In the genomic region with DNA sequence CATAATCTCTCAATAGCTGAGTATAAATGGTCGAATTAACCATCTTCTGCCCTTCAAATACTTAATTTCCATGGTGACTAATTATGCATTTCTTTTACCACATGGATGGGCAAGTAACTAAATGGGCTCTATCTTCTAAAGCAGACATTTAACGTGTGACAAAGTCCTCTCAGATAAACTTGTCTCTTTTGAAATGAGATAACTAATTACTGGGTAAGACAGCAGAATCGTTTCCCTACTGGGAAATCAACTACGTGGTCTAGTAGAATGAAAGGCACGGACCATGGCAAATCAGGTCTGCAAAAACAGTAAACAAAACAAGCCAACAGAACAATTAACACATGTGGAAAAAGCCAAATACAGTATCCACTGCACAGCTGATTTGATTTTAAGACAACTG, we compare ENCODE assay signal across 25 cellular contexts.
A peak's percentile ranks its signal among the peaks of the same experiment; 100 is the strongest.
DNase-seq lines count a peak whose midpoint lies in the region; ATAC-seq and TF ChIP-seq lines count a peak whose summit lies in the region.
"Had no signal": no experiment of that assay in that cellular context is flagged by ENCODE, and none has a peak within 500 bp of the region (broad histone marks: within the 10 kb centered on the region; RNA-seq: fewer than 3 reads in every experiment).

No MANE protein-coding gene starts in this region.

- 70% methylated on average over 5 of the region's 5 CpGs for WGBS in mesenchymal stem cell
- 73 to 83% (median 80%) methylated on average over 5 of the region's 5 CpGs for WGBS in spleen, 5 donors

- H3K27me3 Mint-ChIP-seq in CD4-positive, alpha-beta T cell: no peaks in the 10 kb centered on the region
- H3K27me3 Mint-ChIP-seq in activated naive CD8-positive, alpha-beta T cell: no peaks in the 10 kb centered on the region

- H3K4me3 ChIP-seq in A673 (ENCODE audit: low read depth, low read length, poor library complexity, severe bottlenecking) (peak overlapping the region; percentile 11), mesenchymal stem cell (ENCODE audit: insufficient read depth in 1 of 2, low read depth in 1 of 2, low read length in 2 of 2) (no peak overlapping the region), spleen (no peak overlapping the region)
- H3K4me3 ChIP-seq: adrenal gland, colonic mucosa, HAP-1, skin epidermis, tibial artery had no signal

- no peak for ATAC-seq in CD4-positive, alpha-beta T cell (ENCODE audit: poor library complexity)
- ATAC-seq in GM18511 (IDR thresholded peaks at IDR 0.05; ENCODE audit: unreplicated experiment): no peak
- ATAC-seq: left lobe of liver had no signal

- no peak overlapping the region for H2AK5ac ChIP-seq in mesenchymal stem cell (ENCODE audit: low read length, severe bottlenecking)

- peaks cover 3% of the 10 kb centered on the region for H3K27me3 ChIP-seq in A673 (replicated peaks; ENCODE audit: insufficient read depth, low read depth, low read length, poor library complexity)
- H3K27me3 ChIP-seq in CD4-positive, alpha-beta T cell (ENCODE audit: control insufficient read depth, insufficient read depth, low read length): no peaks in the 10 kb centered on the region
- peaks cover 0 to 12% of the 10 kb centered on the region in 2 experiments for H3K27me3 ChIP-seq in mesenchymal stem cell (ENCODE audit: control insufficient read depth in 1 of 2, insufficient read depth in 1 of 2, low read length in 2 of 2)
- no peaks in the 10 kb centered on the region for H3K27me3 ChIP-seq in spleen (replicated peaks in 1 of 7)
- H3K27me3 ChIP-seq: adrenal gland, colonic mucosa, tibial artery had no signal

- intact Hi-C loops in A673 (cut with micrococcal nuclease; ENCODE audit: unreplicated experiment): loop anchor here (5.0 kb wide), 1 partner anchor 182 kb away; no protein-coding TSS in a partner anchor
- intact Hi-C loops in CD4-positive, alpha-beta T cell (cut with DNase I, micrococcal nuclease): loop anchor here in 1 of 2 experiments (5.0 kb wide), 1 partner anchor 33 kb away; no protein-coding TSS in a partner anchor
- intact Hi-C loops in posterior vena cava (cut with DNase I): no loop called here
- intact Hi-C loops in spleen (cut with DNase I; ENCODE audit: low total_unique reads): no loop called here

- H3K36me3 ChIP-seq in A673 (ENCODE audit: insufficient read depth, low read length, poor library complexity, severe bottlenecking) (no peaks in the 10 kb centered on the region), mesenchymal stem cell (ENCODE audit: control insufficient read depth in 1 of 2, insufficient read depth in 2 of 2, low read depth in 1 of 2, low read length in 2 of 2) (no peaks in the 10 kb centered on the region), spleen (no peaks in the 10 kb centered on the region)
- H3K36me3 ChIP-seq: adrenal gland, colonic mucosa, HAP-1, tibial artery had no signal

- H2BK5ac ChIP-seq in mesenchymal stem cell (ENCODE audit: low read depth, low read length, poor library complexity, severe bottlenecking): peak overlapping the region; percentile 9

- H3K27ac Mint-ChIP-seq in CD4-positive, alpha-beta T cell: peak overlapping the region; percentile 84
- H3K27ac Mint-ChIP-seq in activated naive CD8-positive, alpha-beta T cell: peak overlapping the region; percentile 97
- H3K27ac Mint-ChIP-seq: activated T-helper 1 cell treated with anti-CD3 and anti-CD28 coated beads, Interleukin-12 subunit alpha, Interleukin-12 subunit beta, Interleukin-2, Interleukin-4 antibody, amounts not matched to agents 30 ng/mL and 10 ng/mL and 1 ng/mL, durations not matched to agents 14 hours and 24 hours and 36 hours; IgD-negative memory B cell had no signal

- H3K18ac ChIP-seq in mesenchymal stem cell (ENCODE audit: low read depth in 1 of 2, low read length in 2 of 2): no peak overlapping the region

- no peak overlapping the region for H3K4me3 Mint-ChIP-seq in CD4-positive, alpha-beta T cell
- H3K4me3 Mint-ChIP-seq in activated naive CD8-positive, alpha-beta T cell: peak overlapping the region; percentile 28
- H3K4me3 Mint-ChIP-seq: activated T-helper 1 cell treated with anti-CD3 and anti-CD28 coated beads, Interleukin-12 subunit alpha, Interleukin-12 subunit beta, Interleukin-2, Interleukin-4 antibody, amounts not matched to agents 30 ng/mL and 10 ng/mL and 1 ng/mL, durations not matched to agents 14 hours and 24 hours and 36 hours; WTC11 had no signal

- peaks cover 5% of the 10 kb centered on the region for H3K36me3 Mint-ChIP-seq in CD4-positive, alpha-beta T cell (ENCODE audit: low read depth)
- H3K36me3 Mint-ChIP-seq in activated naive CD8-positive, alpha-beta T cell: peaks cover 8% of the 10 kb centered on the region
- H3K36me3 Mint-ChIP-seq: WTC11 had no signal

- no peak overlapping the region for H3K9ac ChIP-seq in mesenchymal stem cell (ENCODE audit: low read length)
- H3K9ac ChIP-seq: SK-N-SH had no signal

- H2AFZ ChIP-seq in mesenchymal stem cell (ENCODE audit: low read depth, low read length): no peak overlapping the region

- CTCF ChIA-PET in A673 (lab: Charles Lee): no interaction called here
- CTCF ChIA-PET in CD4-positive, alpha-beta T cell (lab: Charles Lee): interaction anchor here (1.3 kb wide), 1 partner anchor 40 kb away, joined by 3 read pairs; no protein-coding TSS in a partner anchor

- H2BK120ac ChIP-seq in mesenchymal stem cell (ENCODE audit: low read depth, low read length): no peak overlapping the region

- TF ChIP-seq POLR2A in spleen (IDR thresholded peaks at IDR 0.05): no peak

- BruUV-seq in A673 (replicated peaks; lab: Mats Ljungman, UMichigan): no TSS peak

- H3K4ac ChIP-seq in mesenchymal stem cell (ENCODE audit: low read depth in 1 of 2, low read length in 2 of 2): no peak overlapping the region

- H3K4me2 ChIP-seq in mesenchymal stem cell (ENCODE audit: low read length, poor library complexity, severe bottlenecking): no peak overlapping the region
- H3K4me2 ChIP-seq: SK-N-SH had no signal

- H3K4me1 ChIP-seq in A673 (ENCODE audit: insufficient read depth, low read length, poor library complexity, severe bottlenecking): peaks cover 25% of the 10 kb centered on the region
- no peaks in the 10 kb centered on the region for H3K4me1 ChIP-seq in mesenchymal stem cell (ENCODE audit: control insufficient read depth, insufficient read depth, low read depth, low read length)
- peaks cover 4 to 81% (median 11%) of the 10 kb centered on the region in 6 donors for H3K4me1 ChIP-seq in spleen
- H3K4me1 ChIP-seq: colonic mucosa, HAP-1 had no signal

- H3K14ac ChIP-seq in mesenchymal stem cell (ENCODE audit: low read length in 2 of 2): no peak overlapping the region

- H3K79me1 ChIP-seq in mesenchymal stem cell (replicated peaks; ENCODE audit: low read length, poor library complexity, severe bottlenecking): no peaks in the 10 kb centered on the region

- H3K27ac ChIP-seq in A673 (ENCODE audit: low read depth, low read length, poor library complexity, severe bottlenecking) (peak overlapping the region; percentile 76), mesenchymal stem cell (ENCODE audit: low read length, poor library complexity, severe bottlenecking) (no peak overlapping the region), spleen (no peak overlapping the region)
- H3K27ac ChIP-seq in CD4-positive, alpha-beta T cell (ENCODE audit: low read depth, low read length): no peak overlapping the region
- H3K27ac ChIP-seq: adrenal gland, colonic mucosa, RWPE1, skin epidermis had no signal

- H3K9me3 Mint-ChIP-seq in CD4-positive, alpha-beta T cell: no peaks in the 10 kb centered on the region
- H3K9me3 Mint-ChIP-seq in activated naive CD8-positive, alpha-beta T cell (ENCODE audit: low read depth): no peaks in the 10 kb centered on the region
- H3K9me3 Mint-ChIP-seq: activated T-helper 1 cell treated with anti-CD3 and anti-CD28 coated beads, Interleukin-12 subunit alpha, Interleukin-12 subunit beta, Interleukin-2, Interleukin-4 antibody, amounts not matched to agents 30 ng/mL and 10 ng/mL and 1 ng/mL, durations not matched to agents 14 hours and 24 hours and 36 hours; IgD-negative memory B cell; WTC11 had no signal

- H2BK15ac ChIP-seq in mesenchymal stem cell (ENCODE audit: low read depth, poor library complexity, severe bottlenecking): no peak overlapping the region

- TF ChIP-seq CTCF in A673 (conservative IDR thresholded peaks at IDR 0.05; ENCODE audit: low read depth, low read length): no peak
- no peak for TF ChIP-seq CTCF in CD4-positive, alpha-beta T cell (IDR thresholded peaks at IDR 0.05)
- TF ChIP-seq CTCF in spleen (IDR thresholded peaks at IDR 0.05 in 8 of 11, conservative IDR thresholded peaks at IDR 0.05 in 3 of 11): no peak

- H3K4me1 Mint-ChIP-seq in CD4-positive, alpha-beta T cell (ENCODE audit: low read depth): peaks cover 77% of the 10 kb centered on the region
- peaks cover 86% of the 10 kb centered on the region for H3K4me1 Mint-ChIP-seq in activated naive CD8-positive, alpha-beta T cell (ENCODE audit: low read depth)

- DNase-seq in A673 (ENCODE audit: low spot score): peak; percentile 85
- no peak for DNase-seq in CD4-positive, alpha-beta T cell
- no peak for DNase-seq in mesenchymal stem cell
- DNase-seq in posterior vena cava (ENCODE audit: low spot score): no peak
- DNase-seq in NCI-H1092 (lab: John Stamatoyannopoulos, UW): no peak
- DNase-seq in spleen: no peak
- DNase-seq: adrenal gland; colonic mucosa; DMS53; NCI-H1417 treated with DMSO at 0.1 percent for 48 hours; NCI-H2107; NCI-H510A treated with DMSO at 0.1 percent for 48 hours; occipital lobe; stimulated activated naive CD4-positive, alpha-beta T cell treated with Interleukin-2 at 50 U/mL for 16 hours; tibial artery had no signal

- H3K9me3 ChIP-seq in A673 (ENCODE audit: low read depth, low read length, poor library complexity, severe bottlenecking) (no peaks in the 10 kb centered on the region), mesenchymal stem cell (ENCODE audit: control insufficient read depth, low read length) (no peaks in the 10 kb centered on the region), spleen (no peaks in the 10 kb centered on the region)
- no peaks in the 10 kb centered on the region for H3K9me3 ChIP-seq in CD4-positive, alpha-beta T cell (ENCODE audit: control insufficient read depth, low read length)
- H3K9me3 ChIP-seq: adrenal gland, colonic mucosa, HAP-1, SK-N-SH, tibial artery had no signal

- POLR2A ChIA-PET in A673 (lab: Charles Lee; ENCODE audit: low non-redundant PET): no interaction called here
- POLR2A ChIA-PET in CD4-positive, alpha-beta T cell (lab: Charles Lee): interaction anchor here (0.9 to 4.5 kb wide), 3 partner anchors 19 to 53 kb away, joined by 3 to 28 read pairs (median 5); no protein-coding TSS in a partner anchor

- no peak overlapping the region for H4K91ac ChIP-seq in mesenchymal stem cell (ENCODE audit: low read length)

- H3K23ac ChIP-seq in mesenchymal stem cell (ENCODE audit: low read length in 2 of 2): no peak overlapping the region

- H4K8ac ChIP-seq in mesenchymal stem cell (ENCODE audit: low read length): no peak overlapping the region

- H2BK12ac ChIP-seq in mesenchymal stem cell (ENCODE audit: low read length in 2 of 2): no peak overlapping the region
